In the genomic region with DNA sequence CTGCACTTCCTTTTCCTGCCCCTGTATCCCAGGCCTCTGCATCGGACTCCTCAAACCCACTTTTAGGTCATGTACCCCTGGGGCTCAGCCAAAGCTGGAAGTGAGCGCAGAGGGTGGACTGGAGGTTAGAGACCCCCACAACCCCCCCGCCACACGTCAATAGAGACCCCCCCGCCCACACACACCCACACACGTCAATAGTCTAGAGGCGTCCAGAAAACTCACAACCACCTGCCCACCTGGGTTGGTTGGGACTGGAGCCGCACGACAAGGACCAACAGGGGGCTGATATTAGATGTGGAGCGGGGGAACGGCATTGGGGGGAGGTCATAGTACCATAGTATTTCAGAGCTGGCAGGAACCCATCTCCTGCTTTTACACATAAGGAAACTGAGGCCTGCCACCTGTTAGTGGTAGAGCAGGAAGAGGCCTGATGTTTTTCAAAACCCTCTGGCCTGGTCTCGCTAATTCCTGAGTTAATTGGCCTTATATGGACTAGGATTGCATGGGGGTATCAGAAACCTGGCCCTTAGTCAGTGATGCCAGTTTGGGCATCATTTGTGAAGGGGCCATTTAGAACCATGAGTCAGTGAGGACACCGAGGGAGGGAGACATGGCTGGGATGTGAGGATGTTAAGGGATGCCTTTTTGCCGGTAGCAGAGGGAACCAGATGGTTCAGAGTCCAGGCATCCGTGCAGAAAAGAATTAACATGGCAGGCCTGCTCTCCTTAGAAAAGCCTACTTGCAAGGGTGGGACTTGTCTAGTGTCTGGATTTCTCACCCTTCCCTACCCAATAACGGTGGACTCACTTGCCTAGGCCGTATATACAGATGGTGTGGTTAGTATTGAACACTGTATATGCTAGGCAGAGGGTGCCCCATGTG, we compare ENCODE assay signal across 8 cellular contexts.
A peak's percentile ranks its signal among the peaks of the same experiment; 100 is the strongest.
DNase-seq lines count a peak whose midpoint lies in the region; ATAC-seq and TF ChIP-seq lines count a peak whose summit lies in the region.

No MANE protein-coding gene starts in this region.

- TF ChIP-seq CTCF in GM12865 (IDR thresholded peaks at IDR 0.05; ENCODE audit: insufficient read depth, low read depth, low read length, missing control alignments) (no peak), RWPE2 (IDR thresholded peaks at IDR 0.05; ENCODE audit: poor library complexity, severe bottlenecking) (no peak), fibroblast of pulmonary artery (IDR thresholded peaks at IDR 0.05; ENCODE audit: low read length, missing control alignments) (no peak)

- ATAC-seq in RWPE2 (ENCODE audit: low read depth) (no peak), HG02870 (IDR thresholded peaks at IDR 0.05; ENCODE audit: unreplicated experiment) (no peak), HG02678 (IDR thresholded peaks at IDR 0.05; ENCODE audit: unreplicated experiment) (no peak)

- no peaks in the 10 kb centered on the region for H3K9me3 ChIP-seq in RWPE2 (ENCODE audit: severe bottlenecking)

- peak overlapping the region; percentile 81 for H3K4me3 ChIP-seq in GM12865 (ENCODE audit: low read depth, low read length)
- peak overlapping the region; percentile 89 for H3K4me3 ChIP-seq in RWPE2 (ENCODE audit: severe bottlenecking)
- H3K4me3 ChIP-seq in fibroblast of pulmonary artery (replicated peaks; ENCODE audit: low read depth, low read length), result peak overlapping the region; percentile 72
- H3K4me3 ChIP-seq in skeletal muscle cell (ENCODE audit: low read depth, low read length), result peak overlapping the region; percentile 72

- H3K36me3 ChIP-seq in RWPE2 (ENCODE audit: low read depth), result no peaks in the 10 kb centered on the region

- no peaks in the 10 kb centered on the region for H3K4me1 ChIP-seq in RWPE2 (ENCODE audit: insufficient read depth, poor library complexity, severe bottlenecking)

- H3K27ac ChIP-seq in RWPE2 (ENCODE audit: poor library complexity, severe bottlenecking), result no peak overlapping the region

- no peaks in the 10 kb centered on the region for H3K27me3 ChIP-seq in RWPE2 (ENCODE audit: insufficient read depth, poor library complexity, severe bottlenecking)

- DNase-seq in GM12865 (ENCODE audit: low read depth) (no peak), RWPE2 (ENCODE audit: low spot score) (no peak), fibroblast of pulmonary artery (ENCODE audit: low read depth) (no peak), skeletal muscle cell (ENCODE audit: low read depth) (no peak), NCI-H1105 (lab: John Stamatoyannopoulos, UW) (no peak), NK-92 (lab: John Stamatoyannopoulos, UW; ENCODE audit: unreplicated experiment) (no peak)
